ENCODE assay signal across 20 cellular contexts in the genomic region with DNA sequence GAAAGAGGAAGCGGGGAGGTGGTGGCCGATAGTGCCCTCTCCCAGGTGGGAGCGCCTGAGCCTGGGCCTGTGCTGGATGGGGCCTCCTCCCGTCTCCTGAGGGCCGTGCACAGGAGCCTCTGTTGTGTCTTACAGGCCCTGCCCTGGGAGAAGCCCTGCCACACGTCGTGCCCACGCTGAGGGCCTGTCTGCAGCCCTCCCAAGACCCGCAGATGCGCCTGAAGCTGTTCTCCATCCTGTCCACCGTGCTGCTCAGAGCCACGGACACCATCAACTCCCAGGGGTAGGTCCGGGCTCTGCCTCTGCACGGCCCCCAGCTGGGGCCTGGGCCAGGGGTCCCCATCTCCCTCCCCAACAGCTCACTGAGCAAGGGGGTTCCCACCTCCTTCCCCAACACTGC. TPM values are rescaled to one million over a fixed set of nuclear protein-coding genes. Genes with fewer than 3 reads are reported as not detected.
A peak's percentile ranks its signal among the peaks of the same experiment; 100 is the strongest.
DNase-seq lines count a peak whose midpoint lies in the region; ATAC-seq and TF ChIP-seq lines count a peak whose summit lies in the region.
"Had no signal": no experiment of that assay in that cellular context is flagged by ENCODE, and none has a peak within 500 bp of the region (broad histone marks: within the 10 kb centered on the region; RNA-seq: fewer than 3 reads in every experiment).

No MANE protein-coding gene starts in this region.

- H2AK9ac ChIP-seq in IMR-90 (replicated peaks; ENCODE audit: low read depth, low read length, poor library complexity) = peak overlapping the region; percentile 65

- no peak overlapping the region for H3K4me2 ChIP-seq in IMR-90 (ENCODE audit: low read depth, low read length)
- H3K4me2 ChIP-seq in osteoblast (ENCODE audit: insufficient read depth, low read length) = no peak overlapping the region
- H3K4me2 ChIP-seq: smooth muscle cell had no signal

- in situ Hi-C loops in IMR-90 (cut with MboI; ENCODE audit: low sequenced_read_pairs) = no loop called here

- H3K4ac ChIP-seq in IMR-90 (ENCODE audit: low read depth, low read length) = no peak overlapping the region

- no peak for DNase-seq in IMR-90
- no peak for DNase-seq in coronary artery (ENCODE audit: low spot score)
- DNase-seq in osteoblast (ENCODE audit: insufficient read length, low spot score, missing footprints) = peak; percentile 29
- no peak for DNase-seq in tibial artery
- no peak for DNase-seq in NCI-H2081 treated with DMSO at 0.1 percent for 48 hours (lab: John Stamatoyannopoulos, UW)
- no peak for DNase-seq in T-helper 9 cell
- DNase-seq: activated CD4-positive, alpha-beta T cell treated with anti-CD3 and anti-CD28 coated beads, Interleukin-2, amount 50 U/mL, for 1 hour; CD4-positive, alpha-beta T cell; cerebellar nuclear complex; DMS153; erythroblast; H7; NCI-H1417; NCI-H510A treated with DMSO at 0.1 percent for 48 hours; stimulated activated CD4-positive, alpha-beta T cell treated with anti-CD3 and anti-CD28 coated beads, Interleukin-2, amount 100 ng/mL, for 48 hours; stimulated activated naive CD4-positive, alpha-beta T cell treated with Interleukin-2 at 50 U/mL for 16 hours; T-helper 17 cell had no signal

- no peak for TF ChIP-seq RAD21 in IMR-90 (IDR thresholded peaks at IDR 0.05; ENCODE audit: low read length)

- CTCF ChIA-PET in IMR-90 (lab: Yijun Ruan, JAX) = no interaction called here

- H4K91ac ChIP-seq in IMR-90 (ENCODE audit: insufficient read depth, low read depth, low read length) = no peak overlapping the region

- H3K27ac ChIP-seq in IMR-90 (ENCODE audit: insufficient read depth, low read length) (no peak overlapping the region), coronary artery (peak overlapping the region; percentile 81 to 90), osteoblast (ENCODE audit: low read depth, low read length) (no peak overlapping the region), tibial artery (peak overlapping the region; percentile 69 to 75)

- H2AFZ ChIP-seq in IMR-90 (replicated peaks; ENCODE audit: low read length, poor library complexity) = no peak overlapping the region
- no peak overlapping the region for H2AFZ ChIP-seq in osteoblast (ENCODE audit: low read length)

- ATAC-seq in IMR-90 (ENCODE audit: low read depth) (no peak), GM21737 (IDR thresholded peaks at IDR 0.05; ENCODE audit: unreplicated experiment) (no peak)
- ATAC-seq: activated naive CD4-positive, alpha-beta T cell treated with anti-CD3 and anti-CD28 coated beads, Interleukin-2, amount 50 U/mL, for 72 hours; T-helper 17 cell had no signal

- no peak overlapping the region for H2BK5ac ChIP-seq in IMR-90 (ENCODE audit: low read depth, low read length, poor library complexity, severe bottlenecking)

- peaks cover 21% of the 10 kb centered on the region for H3K36me3 ChIP-seq in IMR-90 (ENCODE audit: control insufficient read depth, insufficient read depth, low read length)
- H3K36me3 ChIP-seq in osteoblast (ENCODE audit: insufficient read depth, low read length) = peaks cover 15% of the 10 kb centered on the region
- peaks cover 9 to 76% (median 34%) of the 10 kb centered on the region in 3 donors for H3K36me3 ChIP-seq in tibial artery

- POLR2A ChIA-PET in IMR-90 (lab: Charles Lee; ENCODE audit: unreplicated experiment) = no interaction called here

- no peak overlapping the region for H4K8ac ChIP-seq in IMR-90 (ENCODE audit: low read depth in 2 of 2, low read length in 2 of 2)

- H4K20me1 ChIP-seq in IMR-90 (ENCODE audit: insufficient read depth, low read length) = no peaks in the 10 kb centered on the region
- H4K20me1 ChIP-seq in osteoblast (ENCODE audit: insufficient read depth, low read length) = no peaks in the 10 kb centered on the region

- TF ChIP-seq POLR2A in IMR-90 (IDR thresholded peaks at IDR 0.05; ENCODE audit: low read depth, low read length) = no peak

- no peak overlapping the region for H3K56ac ChIP-seq in IMR-90 (ENCODE audit: extremely low read depth, insufficient read depth, low read length)

- no peaks in the 10 kb centered on the region for H3K9me1 ChIP-seq in IMR-90 (ENCODE audit: insufficient read depth, low read length)

- H3K4me1 ChIP-seq in IMR-90 (ENCODE audit: control insufficient read depth, insufficient read depth, low read length) (no peaks in the 10 kb centered on the region; the same call in 1 of the 2 replicates), osteoblast (ENCODE audit: insufficient read depth, low read length) (no peaks in the 10 kb centered on the region), tibial artery (peaks cover 0 to 23% (median 18%) of the 10 kb centered on the region in 4 donors)

- H3K23ac ChIP-seq in IMR-90 (ENCODE audit: low read depth, low read length) = no peak overlapping the region

- no peak overlapping the region for H2BK120ac ChIP-seq in IMR-90 (ENCODE audit: low read depth, low read length)

- H3K9ac ChIP-seq in IMR-90 (ENCODE audit: low read depth, low read length) = no peak overlapping the region

- H3K9me3 ChIP-seq in IMR-90 (ENCODE audit: control insufficient read depth, insufficient read depth, low read length) (no peaks in the 10 kb centered on the region), osteoblast (ENCODE audit: low read depth, low read length) (no peaks in the 10 kb centered on the region), tibial artery (no peaks in the 10 kb centered on the region)

- peaks cover 0 to 4% of the 10 kb centered on the region in 2 experiments; a peak in 1 of 4 replicates for H3K79me1 ChIP-seq in IMR-90 (ENCODE audit: low read depth in 1 of 2, low read length in 2 of 2)

- H3K14ac ChIP-seq in IMR-90 (replicated peaks; ENCODE audit: low read depth, low read length) = no peak overlapping the region

- no peak overlapping the region for H3K18ac ChIP-seq in IMR-90 (ENCODE audit: low read depth, low read length)

- TF ChIP-seq CTCF in IMR-90 (conservative IDR thresholded peaks at IDR 0.05; ENCODE audit: low read depth, low read length) (no peak), coronary artery (IDR thresholded peaks at IDR 0.05) (no peak), osteoblast (IDR thresholded peaks at IDR 0.05; ENCODE audit: extremely low read depth, low read depth, low read length) (no peak), tibial artery (IDR thresholded peaks at IDR 0.05) (no peak)

- no peaks in the 10 kb centered on the region for H3K79me2 ChIP-seq in osteoblast (ENCODE audit: insufficient read depth, low read length)

- no peaks in the 10 kb centered on the region for H3K27me3 ChIP-seq in IMR-90 (ENCODE audit: control insufficient read depth, insufficient read depth, low read length)
- no peaks in the 10 kb centered on the region for H3K27me3 ChIP-seq in osteoblast (ENCODE audit: insufficient read depth, low read length)
- H3K27me3 ChIP-seq in tibial artery = no peaks in the 10 kb centered on the region

- BruUV-seq in IMR-90 (replicated peaks; lab: Mats Ljungman, UMichigan) = no TSS peak

- intact Hi-C loops in IMR-90 (cut with micrococcal nuclease) = no loop called here
- intact Hi-C loops in tibial artery (cut with DNase I; ENCODE audit: low total_unique reads) = loop anchor here (10.0 kb wide), 1 partner anchor 256 kb away; the partner anchor contains the start of gene PDGFA

- no peak overlapping the region for H2BK15ac ChIP-seq in IMR-90 (ENCODE audit: low read depth, low read length)

- H2BK20ac ChIP-seq in IMR-90 (ENCODE audit: low read depth, low read length) = no peak overlapping the region

- no peak overlapping the region for H2AK5ac ChIP-seq in IMR-90 (ENCODE audit: low read depth, low read length)

- H4K5ac ChIP-seq in IMR-90 (ENCODE audit: low read depth, low read length) = no peak overlapping the region

- dilution Hi-C loops in IMR-90 (cut with HindIII; ENCODE audit: low sequenced_read_pairs, unreplicated experiment) = no loop called here

- 96% methylated on average over 8 of the region's 14 CpGs; no CpG with 5 or more reads in 1 of the 2 experiments for WGBS in IMR-90 (ENCODE audit: extremely low coverage in 2 of 2, insufficient read length in 1 of 2), 2 experiments

- H3K4me3 ChIP-seq in IMR-90 (ENCODE audit: insufficient read depth, low read depth, low read length) (no peak overlapping the region), coronary artery (no peak overlapping the region), osteoblast (ENCODE audit: insufficient read depth, low read length) (no peak overlapping the region), tibial artery (no peak overlapping the region)
- H3K4me3 ChIP-seq: smooth muscle cell had no signal

TF ChIP-seq in IMR-90, 13 proteins besides CTCF, POLR2A, EP300 and RAD21:
- TF ChIP-seq SMC3 (IDR thresholded peaks at IDR 0.05; ENCODE audit: low read depth, low read length) = no peak
- no peak for TF ChIP-seq FOS (IDR thresholded peaks at IDR 0.05; ENCODE audit: low read depth, low read length)

RNA-seq across cellular contexts. Expression of gene PRKAR1B, which starts 43.3 kb away (rescaled TPM):
- total RNA-seq in IMR-90 (2012; rRNA removed) (14.7 and 15.2 TPM in 2 replicates), osteoblast (5.9 and 6.5 TPM in 2 replicates)
- 19.8 and 20.2 TPM in 2 replicates for polyA plus RNA-seq in IMR-90 (2012; rRNA removed)
- polyA plus RNA-seq in IMR-90 (2012; cell fraction: cytosol; rRNA removed) = 12.5 and 20.6 TPM in 2 replicates
- 21.9 and 29.1 TPM in 2 replicates for polyA plus RNA-seq in IMR-90 (2012; cell fraction: nucleus; rRNA removed; ENCODE audit: low replicate concordance)

RNA-seq across cellular contexts. Expression of gene DNAAF5, which starts 43.8 kb away (rescaled TPM):
- total RNA-seq in IMR-90 (2012; rRNA removed) (12.4 and 13.9 TPM in 2 replicates), osteoblast (19.7 and 22.4 TPM in 2 replicates)
- polyA plus RNA-seq in IMR-90 (2012; rRNA removed) = 32.6 and 36.1 TPM in 2 replicates
- polyA plus RNA-seq in IMR-90 (2012; cell fraction: cytosol; rRNA removed) = 31.6 and 49.2 TPM in 2 replicates
- polyA plus RNA-seq in IMR-90 (2012; cell fraction: nucleus; rRNA removed; ENCODE audit: low replicate concordance) = 25.7 and 57.6 TPM in 2 replicates

Comparison
In these comparisons a context has a peak if more than half of its experiments do, and no peak if none do; other contexts are left out.
1. H3K27ac ChIP-seq: peak in coronary artery (2 of 2) and tibial artery (2 of 2); none in IMR-90 (single experiment) and osteoblast (single experiment).